In genomic region chr5:174773371-174773770, GRCh38 we compare ENCODE assay signal across 21 cellular contexts. TPM values are rescaled to one million over a fixed set of nuclear protein-coding genes. Genes with fewer than 3 reads are reported as not detected.
A peak's percentile ranks its signal among the peaks of the same experiment; 100 is the strongest.
DNase-seq lines count a peak whose midpoint lies in the region; ATAC-seq and TF ChIP-seq lines count a peak whose summit lies in the region.
"Had no signal": no experiment of that assay in that cellular context is flagged by ENCODE, and none has a peak within 500 bp of the region (broad histone marks: within the 10 kb centered on the region; RNA-seq: fewer than 3 reads in every experiment).

No MANE protein-coding gene starts in this region.

- no peak overlapping the region for H3K27ac Mint-ChIP-seq in Caco-2 (ENCODE audit: unreplicated experiment)
- H3K27ac Mint-ChIP-seq in osteocyte (ENCODE audit: unreplicated experiment) = no peak overlapping the region
- H3K27ac Mint-ChIP-seq: CD14-positive monocyte; CD4-positive, alpha-beta memory T cell; CD4-positive, CD25-positive, alpha-beta regulatory T cell had no signal

- no peaks in the 10 kb centered on the region for H3K36me3 ChIP-seq in Caco-2 (ENCODE audit: control insufficient read depth, insufficient read depth, low read length)
- H3K36me3 ChIP-seq: BE2C, BLaER1 had no signal

- H3K9me3 ChIP-seq in Caco-2 = no peaks in the 10 kb centered on the region
- H3K9me3 ChIP-seq: BE2C, BLaER1 had no signal

- DNase-seq in Caco-2 = peak; percentile 50 to 61
- peak; percentile 38 for DNase-seq in coronary artery (ENCODE audit: low spot score)
- peak; percentile 26 for DNase-seq in left kidney (ENCODE audit: low read depth, low spot score)
- DNase-seq in osteocyte (ENCODE audit: extremely low spot score, unreplicated experiment) = peak; percentile 25
- DNase-seq in AML-193 (lab: John Stamatoyannopoulos, UW) = no peak
- no peak for DNase-seq in NCI-H82 (lab: John Stamatoyannopoulos, UW)
- DNase-seq: BE2C; C1 segment of cervical spinal cord; Calu3; CD4-positive, alpha-beta memory T cell; CD4-positive, CD25-positive, alpha-beta regulatory T cell; CD8-positive, alpha-beta memory T cell; COR-L47; DMS79 treated with DMSO at 0.1 percent for 48 hours; GF-D8 had no signal

- H3K27me3 Mint-ChIP-seq in Caco-2 (ENCODE audit: insufficient read depth, unreplicated experiment) (peaks cover 4% of the 10 kb centered on the region), osteocyte (ENCODE audit: unreplicated experiment) (peaks cover 2% of the 10 kb centered on the region)

- POLR2A ChIA-PET in Caco-2 (lab: Charles Lee) = interaction anchor here (0.5 kb wide), 1 partner anchor 262 kb away, joined by 3 read pairs; no protein-coding TSS in a partner anchor

- TF ChIP-seq CTCF in Caco-2 (IDR thresholded peaks at IDR 0.05; ENCODE audit: insufficient read depth in 1 of 2, low read depth in 1 of 2, low read length in 1 of 2, severe bottlenecking in 1 of 2, unreplicated experiment in 1 of 2) (no peak), coronary artery (IDR thresholded peaks at IDR 0.05) (no peak), osteocyte (IDR thresholded peaks at IDR 0.05) (no peak)

- CTCF ChIA-PET in Caco-2 (lab: Charles Lee) = interaction anchor here (1.2 kb wide), 1 partner anchor 20 kb away, joined by 3 read pairs; no protein-coding TSS in a partner anchor

- H3K4me1 Mint-ChIP-seq in Caco-2 (ENCODE audit: low read depth, unreplicated experiment) (peaks cover 6% of the 10 kb centered on the region), osteocyte (ENCODE audit: unreplicated experiment) (peaks cover 19% of the 10 kb centered on the region)
- H3K4me1 Mint-ChIP-seq: CD14-positive monocyte; CD8-positive, alpha-beta memory T cell had no signal

- H3K36me3 Mint-ChIP-seq in Caco-2 (ENCODE audit: insufficient read depth, unreplicated experiment) (no peaks in the 10 kb centered on the region), osteocyte (ENCODE audit: unreplicated experiment) (peaks cover 1% of the 10 kb centered on the region)
- H3K36me3 Mint-ChIP-seq: CD14-positive monocyte; CD4-positive, alpha-beta memory T cell; CD4-positive, CD25-positive, alpha-beta regulatory T cell; CD8-positive, alpha-beta memory T cell had no signal

- H3K27ac ChIP-seq in coronary artery = no peak overlapping the region
- H3K27ac ChIP-seq: 22Rv1, A549, BLaER1 had no signal

- H3K27me3 ChIP-seq in Caco-2 (replicated peaks; ENCODE audit: control insufficient read depth, insufficient read depth, low read length) = no peaks in the 10 kb centered on the region
- H3K27me3 ChIP-seq: BLaER1 had no signal

- H3K9me3 Mint-ChIP-seq in Caco-2 (ENCODE audit: unreplicated experiment) (no peaks in the 10 kb centered on the region), osteocyte (ENCODE audit: unreplicated experiment) (no peaks in the 10 kb centered on the region)

- peaks cover 13% of the 10 kb centered on the region for H3K4me1 ChIP-seq in Caco-2
- H3K4me1 ChIP-seq: A549, BE2C, BLaER1 had no signal

- intact Hi-C loops in Caco-2 (cut with micrococcal nuclease; ENCODE audit: unreplicated experiment) = no loop called here

- H3K4me3 Mint-ChIP-seq in Caco-2 (ENCODE audit: unreplicated experiment) (no peak overlapping the region), osteocyte (ENCODE audit: unreplicated experiment) (no peak overlapping the region)
- H3K4me3 Mint-ChIP-seq: CD14-positive monocyte; CD4-positive, alpha-beta memory T cell; CD4-positive, CD25-positive, alpha-beta regulatory T cell; CD8-positive, alpha-beta memory T cell had no signal

- BruUV-seq in Caco-2 (replicated peaks; lab: Mats Ljungman, UMichigan) = no TSS peak

- ATAC-seq in GM18517 (IDR thresholded peaks at IDR 0.05; ENCODE audit: unreplicated experiment) = no peak
- ATAC-seq in GM18511 (IDR thresholded peaks at IDR 0.05; ENCODE audit: unreplicated experiment) = no peak
- ATAC-seq: A549 had no signal

- H3K4me3 ChIP-seq in Caco-2 (ENCODE audit: low read depth, low read length) = no peak overlapping the region
- H3K4me3 ChIP-seq in coronary artery = no peak overlapping the region
- H3K4me3 ChIP-seq: A549, BLaER1 had no signal

RNA-seq across cellular contexts. Expression of gene MSX2, which starts 49.0 kb away (rescaled TPM):
- total RNA-seq in Caco-2 (2022) (59.7 and 64.4 TPM in 2 replicates), osteocyte (31.9 and 33.8 TPM in 2 replicates)
- total RNA-seq: CD8-positive, alpha-beta memory T cell had no signal

Comparison
In these comparisons a context has a peak if more than half of its experiments do, and no peak if none do; other contexts are left out.
1. DNase-seq: peak in Caco-2 (2 of 2), coronary artery (single experiment), left kidney (single experiment) and osteocyte (single experiment); none in AML-193 (0 of 2) and NCI-H82 (single experiment).